In genomic region chr6:111837641-111838500, GRCh38 we compare ENCODE assay signal across 1 cellular context.
TF ChIP-seq lines count a peak whose summit lies in the region.

No MANE protein-coding gene starts in this region.

TF ChIP-seq in GM12878, 131 proteins besides CTCF, POLR2A, EP300 and RAD21 (continued from another document):
- TF ChIP-seq CUX1 (IDR thresholded peaks at IDR 0.05; ENCODE audit: insufficient replicate concordance, low read depth, low read length), result peak; percentile 70
- peak; percentile 49; the same call in 1 of the 2 replicates for TF ChIP-seq DPF2 (IDR thresholded peaks at IDR 0.05)
- TF ChIP-seq USF1 (IDR thresholded peaks at IDR 0.05; ENCODE audit: borderline replicate concordance, extremely low read length, insufficient read depth, low read depth, low read length), result no peak
- TF ChIP-seq CBFB (IDR thresholded peaks at IDR 0.05; ENCODE audit: low read depth), result peak; percentile 63; the same call in 1 of the 2 replicates
- no peak for TF ChIP-seq EGR1 (IDR thresholded peaks at IDR 0.05; ENCODE audit: borderline replicate concordance in 1 of 2, low read depth in 2 of 2, low read length in 2 of 2)
- TF ChIP-seq E4F1 (IDR thresholded peaks at IDR 0.05; ENCODE audit: borderline replicate concordance, partially characterized antibody), result no peak
- peak; percentile 93 for TF ChIP-seq RUNX3 (IDR thresholded peaks at IDR 0.05; ENCODE audit: low read length)
- peak; percentile 84 for TF ChIP-seq ATF2 (IDR thresholded peaks at IDR 0.05; ENCODE audit: low read length)
- TF ChIP-seq SMC3 (IDR thresholded peaks at IDR 0.05; ENCODE audit: borderline replicate concordance, low read length), result 0 out of 2 replicates have a peak, but pooled peaks have one; percentile 9
- TF ChIP-seq RBBP5 (conservative IDR thresholded peaks at IDR 0.05), result no peak
- peak; percentile 97; the same call in 2 of the 3 replicates for TF ChIP-seq POU2F2 (IDR thresholded peaks at IDR 0.05; ENCODE audit: borderline replicate concordance, low read depth, low read length)
- TF ChIP-seq CHD1 (IDR thresholded peaks at IDR 0.05; ENCODE audit: low read depth, low read length), result no peak
- TF ChIP-seq GABPA (IDR thresholded peaks at IDR 0.05; ENCODE audit: low read depth), result no peak
- TF ChIP-seq SP1 (IDR thresholded peaks at IDR 0.05; ENCODE audit: low read depth, low read length), result peak; percentile 7
- TF ChIP-seq ZNF592 (IDR thresholded peaks at IDR 0.05), result no peak
- peak; percentile 82 for TF ChIP-seq FOXM1 (IDR thresholded peaks at IDR 0.05; ENCODE audit: low read depth, low read length)
- peak; percentile 21 to 64; a peak in 1 of 4 replicates for TF ChIP-seq BHLHE40 (IDR thresholded peaks at IDR 0.05; ENCODE audit: borderline replicate concordance in 1 of 2, low read depth in 2 of 2, low read length in 1 of 2)
- no peak for TF ChIP-seq PRDM15 (CRISPR knock-in tag; IDR thresholded peaks at IDR 0.05)
- no peak for TF ChIP-seq HDAC2 (IDR thresholded peaks at IDR 0.05)
- peak; percentile 36; the same call in 1 of the 2 replicates for TF ChIP-seq RELB (IDR thresholded peaks at IDR 0.05; ENCODE audit: low read depth)
- peak; percentile 20; the same call in 1 of the 2 replicates for TF ChIP-seq SPI1 (IDR thresholded peaks at IDR 0.05; ENCODE audit: borderline replicate concordance, insufficient read depth, low read depth, low read length)
- peak; percentile 83 for TF ChIP-seq BCL11A (IDR thresholded peaks at IDR 0.05; ENCODE audit: low read depth, low read length)
- TF ChIP-seq CBX5 (IDR thresholded peaks at IDR 0.05; ENCODE audit: low read depth), result no peak
- TF ChIP-seq EED (IDR thresholded peaks at IDR 0.05; ENCODE audit: low read depth), result peak; percentile 73; the same call in 1 of the 2 replicates
- 0 out of 2 replicates have a peak, but pooled peaks have one; percentile 14 for TF ChIP-seq ZBED1 (IDR thresholded peaks at IDR 0.05; ENCODE audit: borderline replicate concordance)
- TF ChIP-seq NR2F1 (conservative IDR thresholded peaks at IDR 0.05), result peak; percentile 54
- TF ChIP-seq ZNF217 (IDR thresholded peaks at IDR 0.05), result no peak
TF ChIP-seq in GM12878: peak in this region for 34.
